In genomic region chr9:76441551-76442322, GRCh38 we compare ENCODE assay signal across 11 cellular contexts. TPM values are rescaled to one million over a fixed set of nuclear protein-coding genes. Genes with fewer than 3 reads are reported as not detected.
A peak's percentile ranks its signal among the peaks of the same experiment; 100 is the strongest.
DNase-seq lines count a peak whose midpoint lies in the region; ATAC-seq and TF ChIP-seq lines count a peak whose summit lies in the region.
"Had no signal": no experiment of that assay in that cellular context is flagged by ENCODE, and none has a peak within 500 bp of the region (broad histone marks: within the 10 kb centered on the region; RNA-seq: fewer than 3 reads in every experiment).

No MANE protein-coding gene starts in this region.

- H3K27me3 Mint-ChIP-seq in activated naive CD8-positive, alpha-beta T cell = peaks cover 4% of the 10 kb centered on the region
- H3K27me3 Mint-ChIP-seq: activated B cell treated with CpG ODN at 0.5 μM for 24 hours had no signal

- no peaks in the 10 kb centered on the region for H3K27me3 ChIP-seq in gastrocnemius medialis
- H3K27me3 ChIP-seq: BLaER1 had no signal

- H3K4me1 ChIP-seq in gastrocnemius medialis = no peaks in the 10 kb centered on the region
- H3K4me1 ChIP-seq: BLaER1 had no signal

- peaks cover 3% of the 10 kb centered on the region for H3K36me3 Mint-ChIP-seq in activated naive CD8-positive, alpha-beta T cell

- peak overlapping the region; percentile 83 for H3K4me3 Mint-ChIP-seq in activated naive CD8-positive, alpha-beta T cell
- H3K4me3 Mint-ChIP-seq: activated B cell treated with CpG ODN at 0.5 μM for 24 hours, nephron had no signal

- peaks cover 21% of the 10 kb centered on the region for H3K4me1 Mint-ChIP-seq in activated naive CD8-positive, alpha-beta T cell (ENCODE audit: low read depth)
- H3K4me1 Mint-ChIP-seq: nephron had no signal

- no peak overlapping the region for H3K27ac ChIP-seq in gastrocnemius medialis
- H3K27ac ChIP-seq: BLaER1 had no signal

- peak overlapping the region; percentile 95 for H3K27ac Mint-ChIP-seq in activated naive CD8-positive, alpha-beta T cell
- H3K27ac Mint-ChIP-seq: activated B cell treated with CpG ODN at 0.5 μM for 24 hours, nephron had no signal

- in situ Hi-C loops in gastrocnemius medialis (cut with MboI; ENCODE audit: low sequenced_read_pairs in 4 of 4) = loop anchor here in 1 of 4 donors (10.0 kb wide), 1 partner anchor 57 kb away; no protein-coding TSS in a partner anchor

- no peak for TF ChIP-seq POLR2A in gastrocnemius medialis (IDR thresholded peaks at IDR 0.05)

- TF ChIP-seq CTCF in gastrocnemius medialis (IDR thresholded peaks at IDR 0.05 in 4 of 5, conservative IDR thresholded peaks at IDR 0.05 in 1 of 5) = no peak

- H3K36me3 ChIP-seq in gastrocnemius medialis = no peaks in the 10 kb centered on the region
- H3K36me3 ChIP-seq: BLaER1 had no signal

- H3K4me3 ChIP-seq in gastrocnemius medialis = no peak overlapping the region
- H3K4me3 ChIP-seq: BLaER1 had no signal

- no peaks in the 10 kb centered on the region for H3K9me3 Mint-ChIP-seq in activated naive CD8-positive, alpha-beta T cell (ENCODE audit: low read depth)

- ATAC-seq in HG03095 (IDR thresholded peaks at IDR 0.05; ENCODE audit: unreplicated experiment) = peak; percentile 51
- ATAC-seq in gastrocnemius medialis = no peak

- intact Hi-C loops in gastrocnemius medialis (cut with DNase I; ENCODE audit: low total_unique reads) = no loop called here

- no peaks in the 10 kb centered on the region for H3K9me3 ChIP-seq in gastrocnemius medialis

- DNase-seq in activated T-cell treated with anti-CD3 and anti-CD28 coated beads for 24 hours (ENCODE audit: low read depth) = peak; percentile 37
- DNase-seq in activated T-cell treated with anti-CD3 and anti-CD28 coated beads for 4 hours = no peak
- peak; percentile 16 to 19 for DNase-seq in stimulated activated CD4-positive, alpha-beta T cell treated with anti-CD3 and anti-CD28 coated beads, Interleukin-4, amount 100 ng/mL, for 4 hours
- no peak for DNase-seq in globus pallidus (ENCODE audit: low spot score)
- no peak for DNase-seq in gastrocnemius medialis
- DNase-seq in mesenteric fat pad (ENCODE audit: low spot score) = no peak
- DNase-seq: activated B cell treated with CpG ODN at 0.5 μM for 24 hours had no signal

RNA-seq across cellular contexts. Expression of gene GCNT1, which starts 17.2 kb away (rescaled TPM):
- total RNA-seq in gastrocnemius medialis = 1 to 10 TPM in 3 of 4 donors, under 1 TPM in 1; 0.98 to 6.6 (median 4.2) TPM
- total RNA-seq in mesenteric fat pad = 15.3 TPM

RNA-seq across cellular contexts. Expression of gene RFK, which starts 47.5 kb away (rescaled TPM):
- 10 to 100 TPM; 13.2 to 33.6 (median 25.6) TPM for total RNA-seq in gastrocnemius medialis
- total RNA-seq in mesenteric fat pad = 17.3 TPM

Comparison
In these comparisons a context has a peak if more than half of its experiments do, and no peak if none do; other contexts are left out.
1. DNase-seq: peak in activated T-cell treated with anti-CD3 and anti-CD28 coated beads for 24 hours (single experiment) and stimulated activated CD4-positive, alpha-beta T cell treated with anti-CD3 and anti-CD28 coated beads, Interleukin-4, amount 100 ng/mL, for 4 hours (2 of 2); none in activated T-cell treated with anti-CD3 and anti-CD28 coated beads for 4 hours (single experiment), globus pallidus (single experiment), gastrocnemius medialis (0 of 2) and mesenteric fat pad (single experiment).